Comparison of ENCODE assay signal across 10 cellular contexts in the genomic region with DNA sequence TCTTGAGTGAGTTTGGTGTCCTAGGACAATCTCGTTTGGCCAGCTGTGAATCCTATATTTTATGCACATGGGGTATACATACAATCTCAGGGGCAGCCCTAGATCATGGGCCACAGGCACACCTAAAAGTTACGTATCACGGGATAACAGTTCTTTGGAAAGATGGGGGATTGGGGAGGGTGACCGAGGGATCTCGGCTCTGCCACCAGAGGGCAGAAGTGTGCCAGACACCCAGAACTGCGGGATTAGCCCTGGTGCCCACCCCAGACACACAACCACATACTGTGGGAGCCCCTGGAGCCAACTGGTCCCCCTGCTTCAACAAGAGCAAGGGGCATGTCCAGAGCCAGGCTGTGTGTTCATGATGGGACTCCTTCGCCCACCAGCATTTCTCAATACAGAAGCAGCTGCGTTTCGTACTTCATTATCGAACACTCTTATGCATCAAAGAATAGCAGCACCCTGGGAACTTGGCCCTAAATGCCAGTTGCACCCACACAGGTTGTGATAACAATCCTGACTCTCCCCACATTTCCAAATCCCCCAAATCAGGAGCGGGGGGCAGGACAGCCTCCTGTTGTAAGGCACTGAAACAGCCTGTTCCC. TPM values are rescaled to one million over a fixed set of nuclear protein-coding genes. Genes with fewer than 3 reads are reported as not detected.
DNase-seq lines count a peak whose midpoint lies in the region; ATAC-seq and TF ChIP-seq lines count a peak whose summit lies in the region.
"Had no signal": no experiment of that assay in that cellular context is flagged by ENCODE, and none has a peak within 500 bp of the region (broad histone marks: within the 10 kb centered on the region; RNA-seq: fewer than 3 reads in every experiment).

No MANE protein-coding gene starts in this region.

- ATAC-seq in GM23338 (peak; percentile 91), mucosa of descending colon (peak; percentile 61), HG02763 (IDR thresholded peaks at IDR 0.05; ENCODE audit: unreplicated experiment) (no peak)

- in situ Hi-C loops in mammary epithelial cell (cut with MboI; ENCODE audit: low sequenced_read_pairs in 2 of 2), result no loop called here

- no peak overlapping the region for H3K27ac Mint-ChIP-seq in GM23338

- H3K4me3 ChIP-seq in AG10803 (ENCODE audit: low read length), result no peak overlapping the region
- H3K4me3 ChIP-seq in GM23338, result no peak overlapping the region
- H3K4me3 ChIP-seq in SJCRH30, result no peak overlapping the region
- H3K4me3 ChIP-seq in mammary epithelial cell (replicated peaks in 1 of 3; ENCODE audit: insufficient read depth in 1 of 3, low read depth in 2 of 3, low read length in 3 of 3), result no peak overlapping the region
- no peak overlapping the region for H3K4me3 ChIP-seq in mucosa of descending colon

- DNase-seq in AG10803 (ENCODE audit: low read depth), result no peak
- DNase-seq in GM23338 (ENCODE audit: low spot score), result peak; percentile 73
- peak; percentile 83 to 88 for DNase-seq in SJCRH30
- no peak for DNase-seq in mammary epithelial cell
- peak in 2 of 3 donors; percentile 58 to 62 for DNase-seq in mucosa of descending colon
- no peak for DNase-seq in putamen (ENCODE audit: low spot score)
- DNase-seq in NCI-H226, result no peak

- no peaks in the 10 kb centered on the region for H3K9me3 ChIP-seq in SJCRH30 (replicated peaks)
- no peaks in the 10 kb centered on the region for H3K9me3 ChIP-seq in mammary epithelial cell (replicated peaks; ENCODE audit: insufficient read depth, low read length)
- H3K9me3 ChIP-seq in mucosa of descending colon, result no peaks in the 10 kb centered on the region

- WGBS in mammary epithelial cell (ENCODE audit: low coverage, missing lambda C conversion rate), result 62% methylated on average over 11 of the region's 11 CpGs

- H3K27ac ChIP-seq in GM23338 (ENCODE audit: low read depth) (no peak overlapping the region), SJCRH30 (peak overlapping the region; percentile 26), mammary epithelial cell (ENCODE audit: insufficient read depth, low read depth, low read length) (no peak overlapping the region)
- H3K27ac ChIP-seq: epithelial cell of prostate had no signal

- dilution Hi-C loops in mammary epithelial cell (cut with HindIII; ENCODE audit: low sequenced_read_pairs), result no loop called here

- H3K4me1 Mint-ChIP-seq in GM23338, result peaks cover 7% of the 10 kb centered on the region; the same call in 2 of the 3 replicates

- H3K36me3 ChIP-seq in GM23338 (ENCODE audit: insufficient read depth) (no peaks in the 10 kb centered on the region), SJCRH30 (no peaks in the 10 kb centered on the region), mammary epithelial cell (ENCODE audit: insufficient read depth, low read length) (no peaks in the 10 kb centered on the region), mucosa of descending colon (ENCODE audit: low read depth) (no peaks in the 10 kb centered on the region)

- no peak overlapping the region for H3K4me2 ChIP-seq in GM23338
- H3K4me2 ChIP-seq in mammary epithelial cell (ENCODE audit: insufficient read depth, low read depth, low read length), result no peak overlapping the region

- no TSS peak for BruUV-seq in mammary epithelial cell (replicated peaks; lab: Mats Ljungman, UMichigan)

- H3K9ac ChIP-seq in mammary epithelial cell (ENCODE audit: insufficient read depth, low read length), result no peak overlapping the region

- H3K9me3 Mint-ChIP-seq in GM23338, result no peaks in the 10 kb centered on the region; the same call in 2 of the 3 replicates

- no peaks in the 10 kb centered on the region for H3F3A ChIP-seq in GM23338 (replicated peaks; ENCODE audit: low read depth)

- H3K4me1 ChIP-seq in GM23338 (ENCODE audit: insufficient read depth) (no peaks in the 10 kb centered on the region), SJCRH30 (peaks cover 76% of the 10 kb centered on the region), mammary epithelial cell (ENCODE audit: insufficient read depth, low read length) (peaks cover 22% of the 10 kb centered on the region), mucosa of descending colon (ENCODE audit: low read depth) (no peaks in the 10 kb centered on the region)

- peaks cover 4% of the 10 kb centered on the region for H3K27me3 Mint-ChIP-seq in GM23338 (ENCODE audit: insufficient read depth, low read depth, poor library complexity)

- peak; percentile 79 for TF ChIP-seq CTCF in AG10803 (conservative IDR thresholded peaks at IDR 0.05; ENCODE audit: low read length)
- TF ChIP-seq CTCF in GM23338 (conservative IDR thresholded peaks at IDR 0.05; ENCODE audit: low read depth in 2 of 2), result peak; percentile 82 to 91
- peak; percentile 72 to 90 for TF ChIP-seq CTCF in mammary epithelial cell (conservative IDR thresholded peaks at IDR 0.05 in 1 of 2, IDR thresholded peaks at IDR 0.05 in 1 of 2; ENCODE audit: extremely low read depth in 1 of 2, insufficient read depth in 1 of 2, low read depth in 1 of 2, low read length in 2 of 2)
- no peak for TF ChIP-seq CTCF in mucosa of descending colon (IDR thresholded peaks at IDR 0.05)

- H3K36me3 Mint-ChIP-seq in GM23338 (ENCODE audit: low read depth), result no peaks in the 10 kb centered on the region

- intact Hi-C loops in mammary epithelial cell (cut with micrococcal nuclease), result loop anchor here (1.0 kb wide), 3 partner anchors 47 to 110 kb away; no protein-coding TSS in a partner anchor
- intact Hi-C loops in mucosa of descending colon (cut with DNase I, micrococcal nuclease), result no loop called here

- CTCF ChIA-PET in mammary epithelial cell (lab: Charles Lee; ENCODE audit: low non-redundant PET), result interaction anchor here (0.6 kb wide), 1 partner anchor 19 kb away, joined by 10 read pairs; no protein-coding TSS in a partner anchor

- H4K20me1 ChIP-seq in GM23338 (replicated peaks; ENCODE audit: insufficient read depth), result no peaks in the 10 kb centered on the region; the same call in 1 of the 2 replicates
- no peaks in the 10 kb centered on the region for H4K20me1 ChIP-seq in mammary epithelial cell (ENCODE audit: insufficient read depth, low read length)

- H3K27me3 ChIP-seq in GM23338 (ENCODE audit: insufficient read depth) (no peaks in the 10 kb centered on the region), SJCRH30 (no peaks in the 10 kb centered on the region), mammary epithelial cell (ENCODE audit: insufficient read depth, low read length) (no peaks in the 10 kb centered on the region)

- no peak overlapping the region for H2AFZ ChIP-seq in GM23338
- H2AFZ ChIP-seq in mammary epithelial cell (ENCODE audit: low read depth, low read length), result no peak overlapping the region

- no peak overlapping the region for H3K4me3 Mint-ChIP-seq in GM23338

- H3K79me2 ChIP-seq in GM23338 (replicated peaks; ENCODE audit: insufficient read depth), result no peaks in the 10 kb centered on the region
- H3K79me2 ChIP-seq in mammary epithelial cell (ENCODE audit: insufficient read depth, low read length), result no peaks in the 10 kb centered on the region

- H3K9me2 ChIP-seq in GM23338 (ENCODE audit: insufficient read depth), result no peaks in the 10 kb centered on the region

TF ChIP-seq in GM23338, 12 proteins besides CTCF, POLR2A, EP300 and RAD21 (continues in another document):
- TF ChIP-seq EZH2 (IDR thresholded peaks at IDR 0.05; ENCODE audit: low read depth, unreplicated experiment), result no peak
- TF ChIP-seq ZNF331 (CRISPR knock-in tag; IDR thresholded peaks at IDR 0.05; ENCODE audit: low read depth), result no peak
- no peak for TF ChIP-seq CREB1 (CRISPR knock-in tag; IDR thresholded peaks at IDR 0.05; ENCODE audit: low read depth)
- no peak for TF ChIP-seq EZH2phosphoT487 (IDR thresholded peaks at IDR 0.05; ENCODE audit: unreplicated experiment)
- TF ChIP-seq JUNB (IDR thresholded peaks at IDR 0.05; ENCODE audit: unreplicated experiment), result no peak
- no peak for TF ChIP-seq REST (IDR thresholded peaks at IDR 0.05; ENCODE audit: unreplicated experiment)
- no peak for TF ChIP-seq STAT1 (IDR thresholded peaks at IDR 0.05; ENCODE audit: unreplicated experiment)

RNA-seq across cellular contexts. Expression of gene TMCO4, which starts 37.4 kb away (rescaled TPM):
- total RNA-seq in GM23338 (2014; rRNA removed; shearing (Covaris generic)), result 3.1 and 6.9 TPM in 2 replicates
- polyA plus RNA-seq in GM23338 (2016; fragmentation: Nextera tagmentation; extraction: Ambion mirVana), result 2.6 and 3.9 TPM in 2 replicates
- 17.7 and 18.0 TPM in 2 replicates for total RNA-seq in SJCRH30 (2014; rRNA removed; shearing (Covaris generic))
- 10 to 100 TPM in 1 of 2 donors, 1 to 10 TPM in 1; 5.7 to 16.2 TPM for total RNA-seq in mammary epithelial cell
- polyA plus RNA-seq in mammary epithelial cell, result 4.5 TPM
- 3.3 TPM for polyA minus RNA-seq in mammary epithelial cell
- total RNA-seq in mucosa of descending colon, result 10 to 100 TPM; 27.9 to 42.8 (median 31.9) TPM

RNA-seq across cellular contexts. Expression of gene RNF186, which starts 52.8 kb away (rescaled TPM):
- total RNA-seq in GM23338 (2014; rRNA removed; shearing (Covaris generic)), result not detected in 2 replicates
- not detected in 2 replicates for polyA plus RNA-seq in GM23338 (2016; fragmentation: Nextera tagmentation; extraction: Ambion mirVana)
- 0.73 and 0.86 TPM in 2 replicates for total RNA-seq in SJCRH30 (2014; rRNA removed; shearing (Covaris generic))
- not detected for total RNA-seq in mammary epithelial cell
- not detected for polyA plus RNA-seq in mammary epithelial cell
- polyA minus RNA-seq in mammary epithelial cell, result not detected
- total RNA-seq in mucosa of descending colon, result 10 to 100 TPM; 15.1 to 42.6 (median 41.0) TPM
- total RNA-seq: urinary bladder had no signal
- polyA plus RNA-seq: urinary bladder had no signal

Comparison
In these comparisons a context has a peak if more than half of its experiments do, and no peak if none do; other contexts are left out.
1. DNase-seq: peak in GM23338 (single experiment), SJCRH30 (2 of 2) and mucosa of descending colon (2 of 3); none in AG10803 (single experiment), mammary epithelial cell (single experiment), putamen (single experiment) and NCI-H226 (single experiment).